8 cellular contexts compared by ENCODE assay signal in genomic region chr7:142587578-142588191, GRCh38.
DNase-seq lines count a peak whose midpoint lies in the region; ATAC-seq, FAIRE-seq and TF ChIP-seq lines count a peak whose summit lies in the region.

No MANE protein-coding gene starts in this region.

- H3K4me3 ChIP-seq in small intestine (ENCODE audit: low read depth in 1 of 2, low read length in 2 of 2) = no peak overlapping the region
- H3K4me3 ChIP-seq in tibial artery = no peak overlapping the region

- H3K27ac Mint-ChIP-seq in activated naive CD8-positive, alpha-beta T cell treated with anti-CD3 and anti-CD28 coated beads, Interleukin-2, amount 10 ng/mL, durations not matched to agents 7 days and 5 days = no peak overlapping the region
- no peak overlapping the region for H3K27ac Mint-ChIP-seq in activated naive CD8-positive, alpha-beta T cell treated with anti-CD3 and anti-CD28 coated beads for 36 hours

- H3K9me3 Mint-ChIP-seq in activated naive CD8-positive, alpha-beta T cell treated with anti-CD3 and anti-CD28 coated beads, Interleukin-2, amount 10 ng/mL, durations not matched to agents 7 days and 5 days = no peaks in the 10 kb centered on the region
- no peaks in the 10 kb centered on the region for H3K9me3 Mint-ChIP-seq in activated naive CD8-positive, alpha-beta T cell treated with anti-CD3 and anti-CD28 coated beads for 36 hours

- intact Hi-C loops in tibial artery (cut with DNase I; ENCODE audit: low total_unique reads) = no loop called here

- H3K4me1 ChIP-seq in small intestine (ENCODE audit: control insufficient read depth in 2 of 2, insufficient read depth in 1 of 2, low read depth in 1 of 2, low read length in 1 of 2) (no peaks in the 10 kb centered on the region), tibial artery (no peaks in the 10 kb centered on the region)

- H3K36me3 ChIP-seq in small intestine (ENCODE audit: control insufficient read depth in 2 of 2, insufficient read depth in 2 of 2, low read length in 2 of 2) (no peaks in the 10 kb centered on the region), tibial artery (no peaks in the 10 kb centered on the region)

- peak overlapping the region; percentile 45 for H3K4me3 Mint-ChIP-seq in activated naive CD8-positive, alpha-beta T cell treated with anti-CD3 and anti-CD28 coated beads, Interleukin-2, amount 10 ng/mL, durations not matched to agents 7 days and 5 days
- no peak overlapping the region for H3K4me3 Mint-ChIP-seq in activated naive CD8-positive, alpha-beta T cell treated with anti-CD3 and anti-CD28 coated beads for 36 hours

- no peaks in the 10 kb centered on the region for H3K27me3 Mint-ChIP-seq in activated naive CD8-positive, alpha-beta T cell treated with anti-CD3 and anti-CD28 coated beads, Interleukin-2, amount 10 ng/mL, durations not matched to agents 7 days and 5 days
- no peaks in the 10 kb centered on the region for H3K27me3 Mint-ChIP-seq in activated naive CD8-positive, alpha-beta T cell treated with anti-CD3 and anti-CD28 coated beads for 36 hours

- H3K27me3 ChIP-seq in small intestine (ENCODE audit: control insufficient read depth in 2 of 2, insufficient read depth in 2 of 2, low read length in 2 of 2) = no peaks in the 10 kb centered on the region
- H3K27me3 ChIP-seq in tibial artery = no peaks in the 10 kb centered on the region

- POLR2A ChIA-PET in activated naive CD8-positive, alpha-beta T cell treated with anti-CD3 and anti-CD28 coated beads, Interleukin-2, amount 10 ng/mL, durations not matched to agents 7 days and 5 days (lab: Charles Lee) = interaction anchor here (0.6 to 1.1 kb wide), 2 partner anchors 30 to 227 kb away, joined by 5 read pairs; no protein-coding TSS in a partner anchor

- 66 to 73% (median 70%) methylated on average over 5 of the region's 5 CpGs for WGBS in small intestine, 3 donors

- H3K9me3 ChIP-seq in small intestine (ENCODE audit: control insufficient read depth, low read depth) (no peaks in the 10 kb centered on the region), tibial artery (no peaks in the 10 kb centered on the region)

- no peak for TF ChIP-seq CTCF in tibial artery (IDR thresholded peaks at IDR 0.05)

- H3K36me3 Mint-ChIP-seq in activated naive CD8-positive, alpha-beta T cell treated with anti-CD3 and anti-CD28 coated beads, Interleukin-2, amount 10 ng/mL, durations not matched to agents 7 days and 5 days = no peaks in the 10 kb centered on the region
- H3K36me3 Mint-ChIP-seq in activated naive CD8-positive, alpha-beta T cell treated with anti-CD3 and anti-CD28 coated beads for 36 hours = no peaks in the 10 kb centered on the region

- no peak for DNase-seq in activated naive CD8-positive, alpha-beta T cell treated with anti-CD3 and anti-CD28 coated beads, Interleukin-2, amount 10 ng/mL, durations not matched to agents 7 days and 5 days
- no peak for DNase-seq in activated naive CD8-positive, alpha-beta T cell treated with anti-CD3 and anti-CD28 coated beads for 36 hours
- DNase-seq in SKM-1 (lab: John Stamatoyannopoulos, UW; ENCODE audit: unreplicated experiment) (peak; percentile 68), foreskin melanocyte (peak; percentile 20), small intestine (peak; percentile 65), tibial artery (no peak)

- H3K4me1 Mint-ChIP-seq in activated naive CD8-positive, alpha-beta T cell treated with anti-CD3 and anti-CD28 coated beads, Interleukin-2, amount 10 ng/mL, durations not matched to agents 7 days and 5 days = peaks cover 8% of the 10 kb centered on the region
- peaks cover 12% of the 10 kb centered on the region for H3K4me1 Mint-ChIP-seq in activated naive CD8-positive, alpha-beta T cell treated with anti-CD3 and anti-CD28 coated beads for 36 hours

- H3K27ac ChIP-seq in small intestine (ENCODE audit: low read depth in 1 of 2, low read length in 1 of 2) (no peak overlapping the region), tibial artery (no peak overlapping the region)

- ATAC-seq in activated naive CD8-positive, alpha-beta T cell treated with anti-CD3 and anti-CD28 coated beads, Interleukin-2, amount 10 ng/mL, durations not matched to agents 7 days and 5 days (ENCODE audit: low read depth) = peak; percentile 86
- ATAC-seq in GM21423 (IDR thresholded peaks at IDR 0.05; ENCODE audit: unreplicated experiment) (peak; percentile 80), HG03520 (IDR thresholded peaks at IDR 0.05; ENCODE audit: unreplicated experiment) (peak; percentile 68)

- no peak for FAIRE-seq in small intestine (lab: Jason Lieb, UNC)

Comparison
In these comparisons a context has a peak if more than half of its experiments do, and no peak if none do; other contexts are left out.
1. DNase-seq: peak in SKM-1 (single experiment), foreskin melanocyte (single experiment) and small intestine (single experiment); none in activated naive CD8-positive, alpha-beta T cell treated with anti-CD3 and anti-CD28 coated beads, Interleukin-2, amount 10 ng/mL, durations not matched to agents 7 days and 5 days (single experiment), activated naive CD8-positive, alpha-beta T cell treated with anti-CD3 and anti-CD28 coated beads for 36 hours (single experiment) and tibial artery (0 of 2).
2. Peak in every context shown above with its lines, with median percentiles within 50 percentile points of each other: ATAC-seq.